ENCODE assay signal across 11 cellular contexts in genomic region chr4:108053281-108053701, GRCh38.
DNase-seq lines count a peak whose midpoint lies in the region; ATAC-seq and TF ChIP-seq lines count a peak whose summit lies in the region.
"Had no signal": no experiment of that assay in that cellular context is flagged by ENCODE, and none has a peak within 500 bp of the region (broad histone marks: within the 10 kb centered on the region; RNA-seq: fewer than 3 reads in every experiment).

No MANE protein-coding gene starts in this region.

- no peak overlapping the region for H3K18ac ChIP-seq in neuronal stem cell (ENCODE audit: low read length)

- H3K4me2 ChIP-seq in KMS-11, result peak overlapping the region; percentile 24; the same call in 1 of the 2 replicates
- H3K4me2 ChIP-seq in neuronal stem cell (ENCODE audit: insufficient read depth, low read length, poor library complexity, severe bottlenecking), result no peak overlapping the region

- H4K20me1 ChIP-seq in KMS-11 (ENCODE audit: insufficient read depth), result no peaks in the 10 kb centered on the region

- ATAC-seq in HG02678 (IDR thresholded peaks at IDR 0.05; ENCODE audit: unreplicated experiment), result peak; percentile 89
- peak; percentile 34 for ATAC-seq in stimulated activated memory B cell treated with anti-CD40 and anti-IgM and Interleukin-4, amounts not matched to agents 10 μg/mL and 1 μg/mL and 100 μg/mL, for 72 hours

- H3K27ac ChIP-seq in KMS-11 (no peak overlapping the region; the same call in 1 of the 2 replicates), neuronal stem cell (replicated peaks; ENCODE audit: low read length) (no peak overlapping the region)

- intact Hi-C loops in activated CD4-positive, alpha-beta memory T cell treated with anti-CD3 and anti-CD28 coated beads for 36 hours (cut with micrococcal nuclease), result loop anchor here (2.0 kb wide), 1 partner anchor 18 kb away; no protein-coding TSS in a partner anchor

- H3K9me3 Mint-ChIP-seq in activated CD4-positive, alpha-beta memory T cell treated with anti-CD3 and anti-CD28 coated beads for 36 hours, result no peaks in the 10 kb centered on the region
- no peaks in the 10 kb centered on the region for H3K9me3 Mint-ChIP-seq in activated CD4-positive, alpha-beta memory T cell treated with anti-CD3 and anti-CD28 coated beads, Interleukin-2, amount 10 ng/mL, durations not matched to agents 7 days and 5 days
- no peaks in the 10 kb centered on the region for H3K9me3 Mint-ChIP-seq in stimulated activated memory B cell treated with anti-CD40 and anti-IgM and Interleukin-4, amounts not matched to agents 10 μg/mL and 1 μg/mL and 100 μg/mL, for 72 hours

- TF ChIP-seq CTCF in KMS-11 (conservative IDR thresholded peaks at IDR 0.05; ENCODE audit: low read depth, low read length), result no peak

- H4K91ac ChIP-seq in neuronal stem cell (ENCODE audit: low read depth, low read length, poor library complexity), result no peak overlapping the region

- no peaks in the 10 kb centered on the region for H3K9me3 ChIP-seq in neuronal stem cell (replicated peaks in 1 of 2; ENCODE audit: control insufficient read depth in 2 of 2, insufficient read depth in 1 of 2, low read depth in 1 of 2, low read length in 2 of 2)

- H2BK15ac ChIP-seq in neuronal stem cell (ENCODE audit: low read length), result no peak overlapping the region

- peaks cover 76% of the 10 kb centered on the region for H3K4me1 Mint-ChIP-seq in activated CD4-positive, alpha-beta memory T cell treated with anti-CD3 and anti-CD28 coated beads for 36 hours (ENCODE audit: low read depth)
- peaks cover 38% of the 10 kb centered on the region for H3K4me1 Mint-ChIP-seq in activated CD4-positive, alpha-beta memory T cell treated with anti-CD3 and anti-CD28 coated beads, Interleukin-2, amount 10 ng/mL, durations not matched to agents 7 days and 5 days
- peaks cover 6% of the 10 kb centered on the region for H3K4me1 Mint-ChIP-seq in stimulated activated memory B cell treated with anti-CD40 and anti-IgM and Interleukin-4, amounts not matched to agents 10 μg/mL and 1 μg/mL and 100 μg/mL, for 72 hours

- H3K23ac ChIP-seq in neuronal stem cell (ENCODE audit: low read depth, low read length, poor library complexity), result no peak overlapping the region

- DNase-seq in activated CD4-positive, alpha-beta memory T cell treated with anti-CD3 and anti-CD28 coated beads for 36 hours, result no peak
- no peak for DNase-seq in activated CD4-positive, alpha-beta memory T cell treated with anti-CD3 and anti-CD28 coated beads, Interleukin-2, amount 10 ng/mL, durations not matched to agents 7 days and 5 days
- no peak for DNase-seq in neuronal stem cell (ENCODE audit: low spot score)
- no peak for DNase-seq in GF-D8 (lab: John Stamatoyannopoulos, UW)
- DNase-seq in midbrain (lab: John Stamatoyannopoulos, UW), result no peak
- DNase-seq: ACHN, NCI-H187, T-helper 9 cell had no signal

- H3K36me3 ChIP-seq in KMS-11 (ENCODE audit: insufficient read depth) (no peaks in the 10 kb centered on the region), neuronal stem cell (replicated peaks in 1 of 2; ENCODE audit: control insufficient read depth in 2 of 2, insufficient read depth in 2 of 2, low read length in 2 of 2) (peaks cover 0 to 6% of the 10 kb centered on the region in 2 donors)

- H3K36me3 Mint-ChIP-seq in activated CD4-positive, alpha-beta memory T cell treated with anti-CD3 and anti-CD28 coated beads for 36 hours, result peaks cover 36% of the 10 kb centered on the region
- H3K36me3 Mint-ChIP-seq in activated CD4-positive, alpha-beta memory T cell treated with anti-CD3 and anti-CD28 coated beads, Interleukin-2, amount 10 ng/mL, durations not matched to agents 7 days and 5 days (ENCODE audit: low read depth), result peaks cover 43% of the 10 kb centered on the region
- H3K36me3 Mint-ChIP-seq in stimulated activated memory B cell treated with anti-CD40 and anti-IgM and Interleukin-4, amounts not matched to agents 10 μg/mL and 1 μg/mL and 100 μg/mL, for 72 hours, result no peaks in the 10 kb centered on the region

- no peak overlapping the region for H3K4me3 Mint-ChIP-seq in activated CD4-positive, alpha-beta memory T cell treated with anti-CD3 and anti-CD28 coated beads for 36 hours
- no peak overlapping the region for H3K4me3 Mint-ChIP-seq in activated CD4-positive, alpha-beta memory T cell treated with anti-CD3 and anti-CD28 coated beads, Interleukin-2, amount 10 ng/mL, durations not matched to agents 7 days and 5 days
- no peak overlapping the region for H3K4me3 Mint-ChIP-seq in stimulated activated memory B cell treated with anti-CD40 and anti-IgM and Interleukin-4, amounts not matched to agents 10 μg/mL and 1 μg/mL and 100 μg/mL, for 72 hours

- H4K8ac ChIP-seq in neuronal stem cell (ENCODE audit: low read depth, low read length), result no peak overlapping the region

- CTCF ChIA-PET in activated CD4-positive, alpha-beta memory T cell treated with anti-CD3 and anti-CD28 coated beads for 36 hours (lab: Charles Lee), result interaction anchor here (1.0 to 1.4 kb wide), 2 partner anchors 22 to 439 kb away, joined by 3 to 7 read pairs; no protein-coding TSS in a partner anchor
- CTCF ChIA-PET in activated CD4-positive, alpha-beta memory T cell treated with anti-CD3 and anti-CD28 coated beads, Interleukin-2, amount 10 ng/mL, durations not matched to agents 7 days and 5 days (lab: Charles Lee), result interaction anchor here (0.9 kb wide), 1 partner anchor 34 kb away, joined by 3 read pairs; no protein-coding TSS in a partner anchor

- H3K27me3 ChIP-seq in KMS-11 (ENCODE audit: insufficient read depth, low read depth) (no peaks in the 10 kb centered on the region), neuronal stem cell (ENCODE audit: control insufficient read depth in 3 of 3, insufficient read depth in 3 of 3, low read depth in 1 of 3, low read length in 3 of 3) (no peaks in the 10 kb centered on the region)

- WGBS in neuronal stem cell (ENCODE audit: extremely low coverage in 2 of 2, insufficient read length in 2 of 2, insufficient replicate concordance in 1 of 2), 2 donors, result no CpG with 5 or more reads among the region's 1 CpG

- H3K27me3 Mint-ChIP-seq in activated CD4-positive, alpha-beta memory T cell treated with anti-CD3 and anti-CD28 coated beads for 36 hours, result no peaks in the 10 kb centered on the region
- H3K27me3 Mint-ChIP-seq in activated CD4-positive, alpha-beta memory T cell treated with anti-CD3 and anti-CD28 coated beads, Interleukin-2, amount 10 ng/mL, durations not matched to agents 7 days and 5 days, result no peaks in the 10 kb centered on the region
- no peaks in the 10 kb centered on the region for H3K27me3 Mint-ChIP-seq in stimulated activated memory B cell treated with anti-CD40 and anti-IgM and Interleukin-4, amounts not matched to agents 10 μg/mL and 1 μg/mL and 100 μg/mL, for 72 hours

- no peak overlapping the region for H2BK120ac ChIP-seq in neuronal stem cell (ENCODE audit: low read depth, low read length)

- POLR2A ChIA-PET in activated CD4-positive, alpha-beta memory T cell treated with anti-CD3 and anti-CD28 coated beads for 36 hours (lab: Charles Lee), result no interaction called here
- POLR2A ChIA-PET in activated CD4-positive, alpha-beta memory T cell treated with anti-CD3 and anti-CD28 coated beads, Interleukin-2, amount 10 ng/mL, durations not matched to agents 7 days and 5 days (lab: Charles Lee), result no interaction called here

- no peak overlapping the region for H3K4ac ChIP-seq in neuronal stem cell (ENCODE audit: low read length)

- H3K79me1 ChIP-seq in neuronal stem cell (ENCODE audit: low read depth, low read length), result no peaks in the 10 kb centered on the region

- H3K9ac ChIP-seq in KMS-11 (no peak overlapping the region), neuronal stem cell (ENCODE audit: low read depth, low read length, poor library complexity) (no peak overlapping the region)

- H3K27ac Mint-ChIP-seq in activated CD4-positive, alpha-beta memory T cell treated with anti-CD3 and anti-CD28 coated beads for 36 hours, result peak overlapping the region; percentile 78
- no peak overlapping the region for H3K27ac Mint-ChIP-seq in activated CD4-positive, alpha-beta memory T cell treated with anti-CD3 and anti-CD28 coated beads, Interleukin-2, amount 10 ng/mL, durations not matched to agents 7 days and 5 days
- no peak overlapping the region for H3K27ac Mint-ChIP-seq in stimulated activated memory B cell treated with anti-CD40 and anti-IgM and Interleukin-4, amounts not matched to agents 10 μg/mL and 1 μg/mL and 100 μg/mL, for 72 hours

- no peak overlapping the region for H2AK5ac ChIP-seq in neuronal stem cell (ENCODE audit: low read depth, low read length)

- H3K4me3 ChIP-seq in KMS-11 (IDR thresholded peaks at IDR 0.05; ENCODE audit: insufficient read depth, low read depth, low read length), result no peak overlapping the region
- H3K4me3 ChIP-seq in neuronal stem cell (ENCODE audit: low read length in 2 of 2), result no peak overlapping the region

- no peaks in the 10 kb centered on the region for H3K79me2 ChIP-seq in KMS-11 (ENCODE audit: insufficient read depth, low read depth)

- no peak overlapping the region for H3K14ac ChIP-seq in neuronal stem cell (ENCODE audit: low read length)

- H3K4me1 ChIP-seq in KMS-11 (ENCODE audit: low read depth, poor library complexity, severe bottlenecking) (peaks cover 35% of the 10 kb centered on the region), neuronal stem cell (ENCODE audit: control insufficient read depth in 2 of 2, insufficient read depth in 1 of 2, low read depth in 1 of 2, low read length in 2 of 2) (peaks cover 4 to 5% of the 10 kb centered on the region in 2 donors)

- H2BK5ac ChIP-seq in neuronal stem cell (ENCODE audit: low read length), result no peak overlapping the region

- H2AFZ ChIP-seq in KMS-11 (ENCODE audit: low read depth), result no peak overlapping the region
- no peak overlapping the region for H2AFZ ChIP-seq in neuronal stem cell (ENCODE audit: low read length)

- no peak overlapping the region for H2BK12ac ChIP-seq in neuronal stem cell (ENCODE audit: low read length)
